Comparison of ENCODE assay signal across 8 cellular contexts in genomic region chr2:46299365-46300263, GRCh38. TPM values are rescaled to one million over a fixed set of nuclear protein-coding genes. Genes with fewer than 3 reads are reported as not detected.
DNase-seq lines count a peak whose midpoint lies in the region; TF ChIP-seq lines count a peak whose summit lies in the region.

No MANE protein-coding gene starts in this region.

- H3K4me1 ChIP-seq in mesodermal cell (ENCODE audit: control insufficient read depth, insufficient read depth, low read length, poor library complexity, severe bottlenecking) (peaks cover 4% of the 10 kb centered on the region), transverse colon (peaks cover 0 to 55% (median 38%) of the 10 kb centered on the region in 4 donors)

- intact Hi-C loops in transverse colon (cut with DNase I; ENCODE audit: low total_unique reads) = loop anchor here (10.0 kb wide), 1 partner anchor 55 kb away; no protein-coding TSS in a partner anchor

- no peak overlapping the region for H3K27ac ChIP-seq in mesodermal cell (ENCODE audit: low read depth, low read length, severe bottlenecking)
- peak overlapping the region; percentile 88 to 92 (median 90) for H3K27ac ChIP-seq in transverse colon

- TF ChIP-seq POLR2A in transverse colon (IDR thresholded peaks at IDR 0.05) = no peak

- WGBS in mesodermal cell (ENCODE audit: insufficient coverage in 2 of 2), 2 experiments = 1 to 2% methylated on average over 33 to 37 of the region's 40 CpGs
- 27 to 38% methylated on average over 6 to 39 of the region's 40 CpGs for WGBS in transverse colon (ENCODE audit: low coverage in 1 of 2), 2 donors

- H3K36me3 Mint-ChIP-seq in T-helper 1 cell treated with Interleukin-12 subunit alpha and Interleukin-12 subunit beta and Interleukin-4 antibody, amounts not matched to agents 30 μg/mL and 1 μg/mL, for 36 hours (ENCODE audit: low read depth) = peaks cover 1% of the 10 kb centered on the region

- peak overlapping the region; percentile 83 for H3K4me3 Mint-ChIP-seq in T-helper 1 cell treated with Interleukin-12 subunit alpha and Interleukin-12 subunit beta and Interleukin-4 antibody, amounts not matched to agents 30 μg/mL and 1 μg/mL, for 36 hours

- in situ Hi-C loops in transverse colon (cut with MboI; ENCODE audit: low pct_ligation_motif_present in 1 of 4, low pct_unique_long_range_greater_than_20kb in 1 of 4, low sequenced_read_pairs in 3 of 4) = loop anchor here in 1 of 4 donors (25.0 kb wide), 1 partner anchor 237 kb away; no protein-coding TSS in a partner anchor

- peaks cover under 1% of the 10 kb centered on the region for H3K9me3 Mint-ChIP-seq in T-helper 1 cell treated with Interleukin-12 subunit alpha and Interleukin-12 subunit beta and Interleukin-4 antibody, amounts not matched to agents 30 μg/mL and 1 μg/mL, for 36 hours

- peaks cover 91% of the 10 kb centered on the region for H3K27me3 Mint-ChIP-seq in T-helper 1 cell treated with Interleukin-12 subunit alpha and Interleukin-12 subunit beta and Interleukin-4 antibody, amounts not matched to agents 30 μg/mL and 1 μg/mL, for 36 hours (ENCODE audit: low read depth)

- TF ChIP-seq EP300 in transverse colon (IDR thresholded peaks at IDR 0.05; ENCODE audit: low read depth) = no peak

- H3K27ac Mint-ChIP-seq in T-helper 1 cell treated with Interleukin-12 subunit alpha and Interleukin-12 subunit beta and Interleukin-4 antibody, amounts not matched to agents 30 μg/mL and 1 μg/mL, for 36 hours = no peak overlapping the region

- H3K4me3 ChIP-seq in mesodermal cell (ENCODE audit: extremely low read depth, insufficient read depth, low read length, poor library complexity, severe bottlenecking) = peak overlapping the region; percentile 63
- peak overlapping the region; percentile 51 to 86 (median 71) for H3K4me3 ChIP-seq in transverse colon

- H3K4me1 Mint-ChIP-seq in T-helper 1 cell treated with Interleukin-12 subunit alpha and Interleukin-12 subunit beta and Interleukin-4 antibody, amounts not matched to agents 30 μg/mL and 1 μg/mL, for 36 hours (ENCODE audit: low read depth) = peaks cover 42% of the 10 kb centered on the region

- peak; percentile 74 for DNase-seq in AG08395 (ENCODE audit: low spot score)
- peak; percentile 83 for DNase-seq in HCEC 1CT
- peak; percentile 60 for DNase-seq in epidermal melanocyte (ENCODE audit: insufficient read length, low spot score)
- DNase-seq in transverse colon = peak; percentile 77
- no peak for DNase-seq in T1000 (lab: John Stamatoyannopoulos, UW)
- DNase-seq in SKM-1 (lab: John Stamatoyannopoulos, UW; ENCODE audit: unreplicated experiment) = no peak

- no peaks in the 10 kb centered on the region for H3K27me3 ChIP-seq in transverse colon

- no peak for TF ChIP-seq CTCF in transverse colon (IDR thresholded peaks at IDR 0.05)

- H3K36me3 ChIP-seq in mesodermal cell (ENCODE audit: control insufficient read depth, insufficient read depth, low read length) = no peaks in the 10 kb centered on the region
- no peaks in the 10 kb centered on the region for H3K36me3 ChIP-seq in transverse colon

- H3K9me3 ChIP-seq in mesodermal cell (ENCODE audit: control insufficient read depth, low read length) (peaks cover 2% of the 10 kb centered on the region), transverse colon (no peaks in the 10 kb centered on the region)

RNA-seq across cellular contexts. Expression of gene EPAS1, which starts 2.4 kb away (rescaled TPM):
- 30.8 TPM for polyA plus RNA-seq in mesodermal cell (2013, experiment 1 of 2)
- 36.3 TPM for polyA plus RNA-seq in mesodermal cell (2013, experiment 2 of 2)
- total RNA-seq in transverse colon = 100 to 1,000 TPM; 102 to 260 (median 167) TPM

Comparison
In these comparisons a context has a peak if more than half of its experiments do, and no peak if none do; other contexts are left out.
1. DNase-seq: peak in AG08395 (single experiment), HCEC 1CT (single experiment), epidermal melanocyte (single experiment) and transverse colon (single experiment); none in T1000 (single experiment) and SKM-1 (single experiment).